1 cellular context compared by ENCODE assay signal in genomic region chr19:35903550-35904179, GRCh38.
TF ChIP-seq lines count a peak whose summit lies in the region.

No MANE protein-coding gene starts in this region.

TF ChIP-seq in GM12878, 131 proteins besides CTCF, POLR2A, EP300 and RAD21 (continued from another document):
- TF ChIP-seq ZBTB11 (CRISPR knock-in tag; IDR thresholded peaks at IDR 0.05) = no peak
- TF ChIP-seq FOS (IDR thresholded peaks at IDR 0.05; ENCODE audit: borderline replicate concordance, extremely low read depth, insufficient read length) = no peak
- TF ChIP-seq STAT1 (conservative IDR thresholded peaks at IDR 0.05) = no peak
- TF ChIP-seq, protein P1, sequence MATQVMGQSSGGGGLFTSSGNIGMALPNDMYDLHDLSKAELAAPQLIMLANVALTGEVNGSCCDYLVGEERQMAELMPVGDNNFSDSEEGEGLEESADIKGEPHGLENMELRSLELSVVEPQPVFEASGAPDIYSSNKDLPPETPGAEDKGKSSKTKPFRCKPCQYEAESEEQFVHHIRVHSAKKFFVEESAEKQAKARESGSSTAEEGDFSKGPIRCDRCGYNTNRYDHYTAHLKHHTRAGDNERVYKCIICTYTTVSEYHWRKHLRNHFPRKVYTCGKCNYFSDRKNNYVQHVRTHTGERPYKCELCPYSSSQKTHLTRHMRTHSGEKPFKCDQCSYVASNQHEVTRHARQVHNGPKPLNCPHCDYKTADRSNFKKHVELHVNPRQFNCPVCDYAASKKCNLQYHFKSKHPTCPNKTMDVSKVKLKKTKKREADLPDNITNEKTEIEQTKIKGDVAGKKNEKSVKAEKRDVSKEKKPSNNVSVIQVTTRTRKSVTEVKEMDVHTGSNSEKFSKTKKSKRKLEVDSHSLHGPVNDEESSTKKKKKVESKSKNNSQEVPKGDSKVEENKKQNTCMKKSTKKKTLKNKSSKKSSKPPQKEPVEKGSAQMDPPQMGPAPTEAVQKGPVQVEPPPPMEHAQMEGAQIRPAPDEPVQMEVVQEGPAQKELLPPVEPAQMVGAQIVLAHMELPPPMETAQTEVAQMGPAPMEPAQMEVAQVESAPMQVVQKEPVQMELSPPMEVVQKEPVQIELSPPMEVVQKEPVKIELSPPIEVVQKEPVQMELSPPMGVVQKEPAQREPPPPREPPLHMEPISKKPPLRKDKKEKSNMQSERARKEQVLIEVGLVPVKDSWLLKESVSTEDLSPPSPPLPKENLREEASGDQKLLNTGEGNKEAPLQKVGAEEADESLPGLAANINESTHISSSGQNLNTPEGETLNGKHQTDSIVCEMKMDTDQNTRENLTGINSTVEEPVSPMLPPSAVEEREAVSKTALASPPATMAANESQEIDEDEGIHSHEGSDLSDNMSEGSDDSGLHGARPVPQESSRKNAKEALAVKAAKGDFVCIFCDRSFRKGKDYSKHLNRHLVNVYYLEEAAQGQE (IDR thresholded peaks at IDR 0.05; ENCODE audit: low read depth, low read length) = no peak
- TF ChIP-seq GABPA (IDR thresholded peaks at IDR 0.05; ENCODE audit: low read depth) = peak; percentile 75
